Comparison of ENCODE assay signal across 8 cellular contexts in genomic region chr5:131224387-131225191, GRCh38. TPM values are rescaled to one million over a fixed set of nuclear protein-coding genes. Genes with fewer than 3 reads are reported as not detected.
DNase-seq lines count a peak whose midpoint lies in the region; ATAC-seq and TF ChIP-seq lines count a peak whose summit lies in the region.

No MANE protein-coding gene starts in this region.

- H3K9me3 ChIP-seq in adrenal gland (replicated peaks in 1 of 3) = no peaks in the 10 kb centered on the region
- H3K9me3 ChIP-seq in tibial artery = no peaks in the 10 kb centered on the region
- H3K9me3 ChIP-seq in esophagus squamous epithelium = no peaks in the 10 kb centered on the region
- H3K9me3 ChIP-seq in hepatocyte (ENCODE audit: low read depth) = no peaks in the 10 kb centered on the region

- H3K27ac ChIP-seq in adrenal gland (peak overlapping the region in 1 of 5 donors; percentile 66), tibial artery (no peak overlapping the region), esophagus squamous epithelium (peak overlapping the region in 2 of 4 donors; percentile 24 to 54), hepatocyte (no peak overlapping the region)

- H3K36me3 ChIP-seq in adrenal gland (replicated peaks in 1 of 2) (no peaks in the 10 kb centered on the region), tibial artery (no peaks in the 10 kb centered on the region), esophagus squamous epithelium (no peaks in the 10 kb centered on the region), hepatocyte (replicated peaks; ENCODE audit: insufficient read depth, low read depth) (no peaks in the 10 kb centered on the region)

- H3K4me3 ChIP-seq in adrenal gland (no peak overlapping the region), tibial artery (no peak overlapping the region), esophagus squamous epithelium (no peak overlapping the region), hepatocyte (no peak overlapping the region)

- DNase-seq in CD14-positive monocyte (ENCODE audit: low spot score) = peak; percentile 63
- peak; percentile 10 for DNase-seq in GM19240 (ENCODE audit: insufficient read length, low spot score)
- DNase-seq in adrenal gland = peak; percentile 13 to 63 (median 26)
- peak; percentile 32 to 68 for DNase-seq in tibial artery
- DNase-seq in esophagus squamous epithelium (lab: John Stamatoyannopoulos, UW) = no peak
- DNase-seq in hepatocyte (ENCODE audit: low spot score) = no peak
- no peak for DNase-seq in stimulated activated CD4-positive, alpha-beta T cell treated with anti-CD3 and anti-CD28 coated beads, Interleukin-12 subunit alpha, Interleukin-12 subunit beta, amount 100 ng/mL, for 4 hours

- no peak overlapping the region for H3K27ac Mint-ChIP-seq in CD14-positive monocyte

- H3K4me1 ChIP-seq in adrenal gland (replicated peaks in 1 of 2) = no peaks in the 10 kb centered on the region
- no peaks in the 10 kb centered on the region for H3K4me1 ChIP-seq in tibial artery
- H3K4me1 ChIP-seq in esophagus squamous epithelium = peaks cover 0 to 5% (median 0%) of the 10 kb centered on the region in 3 donors
- H3K4me1 ChIP-seq in hepatocyte (ENCODE audit: insufficient read depth) = no peaks in the 10 kb centered on the region

- no peak overlapping the region for H2AFZ ChIP-seq in hepatocyte

- no peak overlapping the region for H3K4me2 ChIP-seq in hepatocyte

- H4K20me1 ChIP-seq in hepatocyte (ENCODE audit: insufficient read depth, poor library complexity, severe bottlenecking) = no peaks in the 10 kb centered on the region

- peaks cover 0 to 1% (median 0%) of the 10 kb centered on the region in 3 donors for H3K27me3 Mint-ChIP-seq in CD14-positive monocyte (ENCODE audit: low read depth in 3 of 3)

- no peaks in the 10 kb centered on the region for H3K9me3 Mint-ChIP-seq in CD14-positive monocyte

- TF ChIP-seq CTCF in CD14-positive monocyte (IDR thresholded peaks at IDR 0.05) = no peak
- no peak for TF ChIP-seq CTCF in adrenal gland (IDR thresholded peaks at IDR 0.05)
- no peak for TF ChIP-seq CTCF in tibial artery (IDR thresholded peaks at IDR 0.05)
- no peak for TF ChIP-seq CTCF in esophagus squamous epithelium (IDR thresholded peaks at IDR 0.05)
- no peak for TF ChIP-seq CTCF in hepatocyte (IDR thresholded peaks at IDR 0.05; ENCODE audit: poor library complexity)

- no peak overlapping the region for H3K4me3 Mint-ChIP-seq in CD14-positive monocyte

- WGBS in adrenal gland, 4 donors = 68 to 78% (median 72%) methylated on average over 6 of the region's 6 CpGs
- WGBS in esophagus squamous epithelium, 2 donors = 69 to 70% methylated on average over 6 of the region's 6 CpGs
- WGBS in hepatocyte (ENCODE audit: low lambda C conversion rate, missing lambda C conversion rate) = 92% methylated on average over 6 of the region's 6 CpGs

- H3K4me1 Mint-ChIP-seq in CD14-positive monocyte = peaks cover 5% of the 10 kb centered on the region

- no peaks in the 10 kb centered on the region for H3K27me3 ChIP-seq in adrenal gland
- H3K27me3 ChIP-seq in tibial artery = no peaks in the 10 kb centered on the region
- no peaks in the 10 kb centered on the region for H3K27me3 ChIP-seq in esophagus squamous epithelium
- H3K27me3 ChIP-seq in hepatocyte = no peaks in the 10 kb centered on the region

- ATAC-seq in HG03135 (IDR thresholded peaks at IDR 0.05; ENCODE audit: unreplicated experiment) = peak; percentile 76

- TF ChIP-seq POLR2A in adrenal gland (IDR thresholded peaks at IDR 0.05) (no peak), esophagus squamous epithelium (IDR thresholded peaks at IDR 0.05) (peak in 1 of 4 donors; percentile 19)

- intact Hi-C loops in CD14-positive monocyte (cut with micrococcal nuclease) = loop anchor here in 1 of 2 donors (10.0 kb wide), 1 partner anchor 50 kb away; no protein-coding TSS in a partner anchor
- intact Hi-C loops in adrenal gland (cut with DNase I) = no loop called here
- intact Hi-C loops in tibial artery (cut with DNase I; ENCODE audit: low total_unique reads) = no loop called here
- intact Hi-C loops in esophagus squamous epithelium (cut with DNase I) = no loop called here

- no peaks in the 10 kb centered on the region for H3K9me2 ChIP-seq in hepatocyte (replicated peaks; ENCODE audit: insufficient read depth)

- no peaks in the 10 kb centered on the region for H3K79me2 ChIP-seq in hepatocyte

- H3K36me3 Mint-ChIP-seq in CD14-positive monocyte = peaks cover 0 to 6% of the 10 kb centered on the region in 2 donors

RNA-seq across cellular contexts. Expression of gene CDC42SE2, which starts 39.3 kb away (rescaled TPM):
- 100 to 1,000 TPM in 1 of 2 donors, 10 to 100 TPM in 1; 92.6 to 135 TPM for polyA plus RNA-seq in CD14-positive monocyte
- 10 to 100 TPM; 16.4 to 26.7 (median 19.2) TPM for total RNA-seq in adrenal gland
- polyA plus RNA-seq in adrenal gland = 10 to 100 TPM in 1 of 3 donors, 1 to 10 TPM in 2; 5.1 to 21.4 (median 8.2) TPM
- total RNA-seq in esophagus squamous epithelium = 10 to 100 TPM; 10.4 to 28.4 (median 22.1) TPM
- 45.4 and 51.5 TPM in 2 replicates for total RNA-seq in hepatocyte
- polyA plus RNA-seq in hepatocyte = 21.9 and 27.2 TPM in 2 replicates

RNA-seq across cellular contexts. Expression of gene LYRM7, which starts 53.8 kb away (rescaled TPM):
- polyA plus RNA-seq in CD14-positive monocyte (1 to 10 TPM; 3.1 to 3.2 TPM), adrenal gland (10 to 100 TPM in 1 of 3 donors, 1 to 10 TPM in 2; 2.0 to 14.5 (median 3.1) TPM), hepatocyte (9.5 and 12.2 TPM in 2 replicates)
- total RNA-seq in adrenal gland (10 to 100 TPM in 5 of 8 donors, 1 to 10 TPM in 3; 3.0 to 14.5 (median 10.6) TPM), esophagus squamous epithelium (1 to 10 TPM; 4.1 to 9.3 (median 6.4) TPM), hepatocyte (5.1 and 6.1 TPM in 2 replicates)

RNA-seq across cellular contexts. Expression of gene HINT1, which starts 59.5 kb away (rescaled TPM):
- polyA plus RNA-seq in CD14-positive monocyte = 100 to 1,000 TPM; 191 to 223 TPM
- 100 to 1,000 TPM in 7 of 8 donors, 10 to 100 TPM in 1; 94.2 to 253 (median 184) TPM for total RNA-seq in adrenal gland
- polyA plus RNA-seq in adrenal gland = 100 to 1,000 TPM; 109 to 227 (median 138) TPM
- total RNA-seq in esophagus squamous epithelium = 100 to 1,000 TPM in 3 of 4 donors, 10 to 100 TPM in 1; 65.0 to 241 (median 207) TPM
- total RNA-seq in hepatocyte = 268 and 291 TPM in 2 replicates
- polyA plus RNA-seq in hepatocyte = 434 and 463 TPM in 2 replicates

Comparison
In these comparisons a context has a peak if more than half of its experiments do, and no peak if none do; other contexts are left out.
1. DNase-seq: peak in CD14-positive monocyte (single experiment), GM19240 (single experiment), adrenal gland (7 of 7) and tibial artery (2 of 2); none in esophagus squamous epithelium (single experiment), hepatocyte (single experiment) and stimulated activated CD4-positive, alpha-beta T cell treated with anti-CD3 and anti-CD28 coated beads, Interleukin-12 subunit alpha, Interleukin-12 subunit beta, amount 100 ng/mL, for 4 hours (single experiment).